Comparison of ENCODE assay signal across 10 cellular contexts in the genomic region with DNA sequence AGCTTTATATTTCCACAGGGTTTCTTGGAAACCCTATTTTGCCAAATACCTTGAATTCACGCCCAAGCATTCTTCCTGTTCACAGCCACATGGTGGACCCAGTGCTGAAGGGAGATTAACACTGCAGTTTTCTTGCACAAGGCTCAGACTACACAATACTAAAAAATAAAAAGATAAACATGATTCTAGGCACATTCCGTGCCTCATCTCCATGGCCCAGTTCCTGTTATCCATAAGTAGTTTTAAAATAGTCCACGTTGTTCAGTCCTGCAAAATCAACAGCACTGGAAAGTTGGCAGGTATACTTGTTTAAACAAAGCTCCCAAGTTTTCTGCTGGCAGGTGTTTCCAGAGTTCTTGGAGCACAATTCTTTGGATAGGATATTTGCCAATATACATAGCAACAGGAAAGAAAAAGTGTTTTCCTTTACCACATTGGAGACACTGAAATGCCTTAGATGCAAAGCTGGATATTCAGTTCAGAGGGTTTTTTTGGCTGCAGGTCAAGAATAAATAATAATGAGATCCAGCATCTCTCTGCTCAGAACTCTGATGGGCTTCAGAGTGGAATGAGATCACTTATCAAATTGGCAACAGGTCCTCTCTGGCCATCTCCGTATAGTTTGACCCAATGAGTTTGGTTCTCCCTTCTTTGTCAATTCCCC.
DNase-seq lines count a peak whose midpoint lies in the region; ATAC-seq and TF ChIP-seq lines count a peak whose summit lies in the region.
"Had no signal": no experiment of that assay in that cellular context is flagged by ENCODE, and none has a peak within 500 bp of the region (broad histone marks: within the 10 kb centered on the region; RNA-seq: fewer than 3 reads in every experiment).

No MANE protein-coding gene starts in this region.

- WGBS in ovary, 3 donors = 5 to 10% (median 9%) methylated on average over 4 of the region's 4 CpGs

- H2AFZ ChIP-seq in OCI-LY1 (ENCODE audit: low read length) (no peak overlapping the region), PC-9 (no peak overlapping the region)

- H3K9me3 ChIP-seq in OCI-LY1 (ENCODE audit: low read length) (no peaks in the 10 kb centered on the region), ovary (no peaks in the 10 kb centered on the region), PC-9 (ENCODE audit: insufficient read depth, low read depth) (no peaks in the 10 kb centered on the region), SJCRH30 (replicated peaks) (no peaks in the 10 kb centered on the region)
- H3K9me3 ChIP-seq in naive thymus-derived CD4-positive, alpha-beta T cell (ENCODE audit: control insufficient read depth in 2 of 3, low read length in 3 of 3) = no peaks in the 10 kb centered on the region

- peak overlapping the region in 1 of 10 donors; percentile 33 for H3K4me3 Mint-ChIP-seq in naive thymus-derived CD4-positive, alpha-beta T cell
- H3K4me3 Mint-ChIP-seq: T-helper 2 cell treated with Interferon-gamma antibody and Interleukin-4, amounts not matched to agents 5 μg/mL and 100 μg/mL, for 36 hours had no signal

- intact Hi-C loops in ovary (cut with DNase I) = no loop called here
- intact Hi-C loops in PC-9 (cut with micrococcal nuclease; ENCODE audit: unreplicated experiment) = no loop called here
- intact Hi-C loops in naive thymus-derived CD4-positive, alpha-beta T cell (cut with micrococcal nuclease) = loop anchor here in 1 of 2 donors (10.0 kb wide), 1 partner anchor 324 kb away; no protein-coding TSS in a partner anchor

- H3K27me3 ChIP-seq in OCI-LY1 (ENCODE audit: insufficient read depth, low read length) (no peaks in the 10 kb centered on the region), ovary (no peaks in the 10 kb centered on the region), PC-9 (ENCODE audit: insufficient read depth, low read depth) (no peaks in the 10 kb centered on the region), SJCRH30 (no peaks in the 10 kb centered on the region)
- H3K27me3 ChIP-seq in naive thymus-derived CD4-positive, alpha-beta T cell (ENCODE audit: control insufficient read depth in 2 of 2, insufficient read depth in 2 of 2, low read length in 2 of 2) = no peaks in the 10 kb centered on the region

- no peaks in the 10 kb centered on the region for H3K9me3 Mint-ChIP-seq in naive thymus-derived CD4-positive, alpha-beta T cell
- H3K9me3 Mint-ChIP-seq: T-helper 2 cell treated with Interferon-gamma antibody and Interleukin-4, amounts not matched to agents 5 μg/mL and 100 μg/mL, for 36 hours had no signal

- H3K36me3 ChIP-seq in OCI-LY1 (ENCODE audit: insufficient read depth, low read length) (no peaks in the 10 kb centered on the region), ovary (no peaks in the 10 kb centered on the region), PC-9 (ENCODE audit: low read depth) (no peaks in the 10 kb centered on the region), SJCRH30 (no peaks in the 10 kb centered on the region)
- H3K36me3 ChIP-seq in naive thymus-derived CD4-positive, alpha-beta T cell (ENCODE audit: control insufficient read depth in 2 of 3, insufficient read depth in 3 of 3, low read length in 3 of 3) = no peaks in the 10 kb centered on the region

- POLR2A ChIA-PET in PC-9 (lab: Charles Lee; ENCODE audit: unreplicated experiment) = no interaction called here
- POLR2A ChIA-PET in naive thymus-derived CD4-positive, alpha-beta T cell (lab: Charles Lee) = no interaction called here

- H3K27ac ChIP-seq in OCI-LY1 (ENCODE audit: low read depth, low read length, poor library complexity, severe bottlenecking) (no peak overlapping the region), ovary (no peak overlapping the region), PC-9 (no peak overlapping the region), SJCRH30 (no peak overlapping the region)
- H3K27ac ChIP-seq in naive thymus-derived CD4-positive, alpha-beta T cell (ENCODE audit: low read depth, low read length) = no peak overlapping the region

- no peaks in the 10 kb centered on the region for H3K79me2 ChIP-seq in OCI-LY1 (ENCODE audit: insufficient read depth, low read length)
- no peaks in the 10 kb centered on the region for H3K79me2 ChIP-seq in PC-9 (ENCODE audit: low read depth)

- H3K9me2 ChIP-seq in OCI-LY1 (ENCODE audit: low read depth, low read length) (no peaks in the 10 kb centered on the region), PC-9 (ENCODE audit: insufficient read depth) (no peaks in the 10 kb centered on the region)

- H3K4me1 ChIP-seq in OCI-LY1 (ENCODE audit: insufficient read depth, low read length, severe bottlenecking) (no peaks in the 10 kb centered on the region), ovary (ENCODE audit: insufficient read depth) (peaks cover 2% of the 10 kb centered on the region), PC-9 (replicated peaks; ENCODE audit: insufficient read depth) (no peaks in the 10 kb centered on the region), SJCRH30 (no peaks in the 10 kb centered on the region)
- no peaks in the 10 kb centered on the region for H3K4me1 ChIP-seq in naive thymus-derived CD4-positive, alpha-beta T cell (ENCODE audit: control insufficient read depth in 2 of 2, insufficient read depth in 2 of 2, low read length in 2 of 2)

- no peaks in the 10 kb centered on the region for H4K20me1 ChIP-seq in OCI-LY1 (ENCODE audit: insufficient read depth, low read length)
- no peaks in the 10 kb centered on the region for H4K20me1 ChIP-seq in PC-9 (ENCODE audit: insufficient read depth)

- no peaks in the 10 kb centered on the region for H3K27me3 Mint-ChIP-seq in naive thymus-derived CD4-positive, alpha-beta T cell

- H3K27ac Mint-ChIP-seq in naive thymus-derived CD4-positive, alpha-beta T cell = no peak overlapping the region
- H3K27ac Mint-ChIP-seq: T-helper 2 cell treated with Interferon-gamma antibody and Interleukin-4, amounts not matched to agents 5 μg/mL and 100 μg/mL, for 36 hours had no signal

- H3K4me2 ChIP-seq in OCI-LY1 (ENCODE audit: low read length) (no peak overlapping the region), PC-9 (no peak overlapping the region)

- ATAC-seq in naive thymus-derived CD4-positive, alpha-beta T cell = no peak

- peak; percentile 19 to 20 for DNase-seq in AML-193 (lab: John Stamatoyannopoulos, UW)
- peak; percentile 47 for DNase-seq in fibroblast of mammary gland (ENCODE audit: low read depth)
- DNase-seq in ovary = peak in 4 of 5 donors; percentile 26 to 66 (median 47)
- no peak for DNase-seq in PC-9
- no peak for DNase-seq in stimulated activated CD4-positive, alpha-beta T cell treated with anti-CD3 and anti-CD28 coated beads, Interleukin-1b, Interleukin-23, amount 100 ng/mL, for 48 hours
- no peak for DNase-seq in naive thymus-derived CD4-positive, alpha-beta T cell
- DNase-seq in SJCRH30 = no peak
- DNase-seq: activated naive CD4-positive, alpha-beta T cell treated with anti-CD3 and anti-CD28 coated beads, Interleukin-2, amount 50 U/mL, for 16 hours had no signal

- no peak for TF ChIP-seq POLR2A in ovary (IDR thresholded peaks at IDR 0.05)

- peak; percentile 75 for TF ChIP-seq EP300 in ovary (IDR thresholded peaks at IDR 0.05)

- peaks cover 0 to 3% (median 0%) of the 10 kb centered on the region in 5 donors for H3K36me3 Mint-ChIP-seq in naive thymus-derived CD4-positive, alpha-beta T cell

- H3K4me1 Mint-ChIP-seq in naive thymus-derived CD4-positive, alpha-beta T cell = peaks cover 0 to 17% (median 13%) of the 10 kb centered on the region in 7 donors

- H3F3A ChIP-seq in OCI-LY1 (ENCODE audit: insufficient read depth, low read length) = no peaks in the 10 kb centered on the region
- H3F3A ChIP-seq in PC-9 (ENCODE audit: insufficient read depth, low read depth) = no peaks in the 10 kb centered on the region

- no TSS peak for BruUV-seq in PC-9 (replicated peaks; lab: Mats Ljungman, UMichigan)

- H3K4me3 ChIP-seq in OCI-LY1 (ENCODE audit: low read depth, low read length, poor library complexity, severe bottlenecking) = no peak overlapping the region
- no peak overlapping the region for H3K4me3 ChIP-seq in fibroblast of mammary gland (ENCODE audit: control insufficient read depth, low read depth, low read length)
- no peak overlapping the region for H3K4me3 ChIP-seq in ovary
- no peak overlapping the region for H3K4me3 ChIP-seq in PC-9
- H3K4me3 ChIP-seq in naive thymus-derived CD4-positive, alpha-beta T cell (ENCODE audit: low read length) = no peak overlapping the region
- no peak overlapping the region for H3K4me3 ChIP-seq in SJCRH30

- 0 out of 2 replicates have a peak, but pooled peaks have one; percentile 11 for TF ChIP-seq CTCF in OCI-LY1 (IDR thresholded peaks at IDR 0.05; ENCODE audit: low read length)
- TF ChIP-seq CTCF in fibroblast of mammary gland (conservative IDR thresholded peaks at IDR 0.05; ENCODE audit: control insufficient read depth, insufficient read depth, low read depth, low read length) = peak; percentile 4
- peak in 2 of 3 donors; percentile 20 to 38 for TF ChIP-seq CTCF in ovary (IDR thresholded peaks at IDR 0.05)
- no peak for TF ChIP-seq CTCF in PC-9 (conservative IDR thresholded peaks at IDR 0.05)

- CTCF ChIA-PET in PC-9 (lab: Charles Lee) = no interaction called here
- CTCF ChIA-PET in naive thymus-derived CD4-positive, alpha-beta T cell (lab: Charles Lee) = interaction anchor here (0.7 kb wide), 1 partner anchor 176 kb away, joined by 3 read pairs; no protein-coding TSS in a partner anchor

- no peak overlapping the region for H3K9ac ChIP-seq in OCI-LY1 (ENCODE audit: low read length)

Comparison
In these comparisons a context has a peak if more than half of its experiments do, and no peak if none do; other contexts are left out.
1. DNase-seq: peak in AML-193 (2 of 2), fibroblast of mammary gland (single experiment) and ovary (4 of 5); none in PC-9 (0 of 2), stimulated activated CD4-positive, alpha-beta T cell treated with anti-CD3 and anti-CD28 coated beads, Interleukin-1b, Interleukin-23, amount 100 ng/mL, for 48 hours (single experiment), naive thymus-derived CD4-positive, alpha-beta T cell (0 of 9) and SJCRH30 (0 of 2).